ENCODE assay signal across 14 cellular contexts in the genomic region with DNA sequence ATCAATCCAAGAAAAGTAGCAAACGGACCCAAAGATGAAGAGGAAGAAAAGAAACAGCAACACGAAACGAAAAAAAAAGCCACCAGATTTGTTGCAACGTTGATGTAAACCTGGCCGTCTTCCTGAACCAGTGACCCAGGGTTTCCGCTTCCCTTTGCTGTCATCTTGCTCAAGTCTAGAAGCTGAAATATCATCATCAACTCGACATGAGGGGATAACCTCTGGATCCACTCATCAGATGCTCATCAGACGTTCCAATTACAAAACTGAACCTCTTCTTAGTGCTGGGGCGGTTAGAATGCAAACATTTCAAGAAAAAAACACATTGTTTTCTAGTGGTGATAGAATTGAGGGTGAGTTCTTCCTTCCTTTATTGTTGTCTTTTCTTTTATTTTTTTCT. TPM values are rescaled to one million over a fixed set of nuclear protein-coding genes. Genes with fewer than 3 reads are reported as not detected.
DNase-seq lines count a peak whose midpoint lies in the region; ATAC-seq, FAIRE-seq and TF ChIP-seq lines count a peak whose summit lies in the region.
"Not testable (repeated sequence)": the region's sequence is repeated elsewhere in the genome, so short reads cannot be mapped to it uniquely, and the experiment has no call there.
"Had no signal": no experiment of that assay in that cellular context is flagged by ENCODE, and none has a peak within 500 bp of the region (broad histone marks: within the 10 kb centered on the region; RNA-seq: fewer than 3 reads in every experiment).

No MANE protein-coding gene starts in this region.

- CTCF ChIA-PET in T-cell (lab: Charles Lee) = not testable (repeated sequence)
- CTCF ChIA-PET in activated CD8-positive, alpha-beta memory T cell treated with anti-CD3 and anti-CD28 coated beads, Interleukin-2, amount 10 ng/mL, durations not matched to agents 7 days and 5 days (lab: Charles Lee) = interaction anchor here (1.4 kb wide), 1 partner anchor 12 kb away, joined by 5 read pairs; no protein-coding TSS in a partner anchor

- H3K79me1 ChIP-seq in mesenchymal stem cell (replicated peaks; ENCODE audit: low read length, poor library complexity, severe bottlenecking) = not testable (repeated sequence)

- not testable (repeated sequence) for H3K4me1 ChIP-seq in astrocyte (ENCODE audit: insufficient read depth, low read length); mesenchymal stem cell (ENCODE audit: control insufficient read depth, insufficient read depth, low read depth, low read length); smooth muscle cell (ENCODE audit: low read depth)

- not testable (repeated sequence) for H3K9me3 ChIP-seq in astrocyte (ENCODE audit: insufficient read depth, low read depth, low read length); mesenchymal stem cell (ENCODE audit: control insufficient read depth, low read length); smooth muscle cell (replicated peaks; ENCODE audit: low read depth)

- H2AFZ ChIP-seq in astrocyte (ENCODE audit: low read depth, low read length); mesenchymal stem cell (ENCODE audit: low read depth, low read length): not testable (repeated sequence)
- peak overlapping the region; percentile 62 for H2AFZ ChIP-seq in smooth muscle cell (ENCODE audit: low read depth)

- ATAC-seq in GM21529 (IDR thresholded peaks at IDR 0.05; ENCODE audit: unreplicated experiment) = peak; percentile 51
- peak; percentile 62 to 99 (median 88) for ATAC-seq in T-cell (replicated peaks in 1 of 4)
- peak; percentile 83 for ATAC-seq in activated CD8-positive, alpha-beta memory T cell treated with anti-CD3 and anti-CD28 coated beads, Interleukin-2, amount 10 ng/mL, durations not matched to agents 7 days and 5 days

- H3K4me3 Mint-ChIP-seq in CD14-positive monocyte = peak overlapping the region; percentile 22 to 54
- peak overlapping the region in 2 of 3 donors; percentile 29 to 31 for H3K4me3 Mint-ChIP-seq in T-cell
- H3K4me3 Mint-ChIP-seq in activated CD8-positive, alpha-beta memory T cell treated with anti-CD3 and anti-CD28 coated beads, Interleukin-2, amount 10 ng/mL, durations not matched to agents 7 days and 5 days; astrocyte (ENCODE audit: unreplicated experiment): not testable (repeated sequence)

- intact Hi-C loops in CD14-positive monocyte (cut with micrococcal nuclease) = not testable (repeated sequence)

- not testable (repeated sequence) for H4K91ac ChIP-seq in mesenchymal stem cell (ENCODE audit: low read length)

- H2AK5ac ChIP-seq in mesenchymal stem cell (ENCODE audit: low read length, severe bottlenecking) = not testable (repeated sequence)

- not testable (repeated sequence) for H3K9ac ChIP-seq in astrocyte (ENCODE audit: low read length); mesenchymal stem cell (ENCODE audit: low read length)
- peak overlapping the region; percentile 22 for H3K9ac ChIP-seq in smooth muscle cell (ENCODE audit: low read depth)

- not testable (repeated sequence) for H3K27me3 ChIP-seq in astrocyte (ENCODE audit: insufficient read depth, low read length); mesenchymal stem cell (ENCODE audit: control insufficient read depth in 1 of 2, insufficient read depth in 1 of 2, low read length in 2 of 2); smooth muscle cell (ENCODE audit: low read depth)

- H3F3A ChIP-seq in smooth muscle cell (ENCODE audit: low read depth) = not testable (repeated sequence)

- H3K27me3 Mint-ChIP-seq in CD14-positive monocyte (ENCODE audit: low read depth in 3 of 3); T-cell; astrocyte (ENCODE audit: low read depth, unreplicated experiment): not testable (repeated sequence)
- H3K27me3 Mint-ChIP-seq in activated CD8-positive, alpha-beta memory T cell treated with anti-CD3 and anti-CD28 coated beads, Interleukin-2, amount 10 ng/mL, durations not matched to agents 7 days and 5 days = peaks cover 15% of the 10 kb centered on the region

- peak; percentile 93 for FAIRE-seq in astrocyte (lab: Jason Lieb, UNC)

- WGBS in mesenchymal stem cell = no CpG with 5 or more reads among the region's 9 CpGs
- 20% methylated on average over 4 of the region's 9 CpGs for WGBS in smooth muscle cell (ENCODE audit: low lambda C conversion rate)

- H3K4me3 ChIP-seq in astrocyte (ENCODE audit: insufficient read depth, low read depth, low read length); fibroblast of pulmonary artery (replicated peaks; ENCODE audit: low read depth, low read length); mesenchymal stem cell (ENCODE audit: insufficient read depth in 1 of 2, low read depth in 1 of 2, low read length in 2 of 2): not testable (repeated sequence)
- peak overlapping the region; percentile 23 for H3K4me3 ChIP-seq in smooth muscle cell

- not testable (repeated sequence) for H3K9me3 Mint-ChIP-seq in CD14-positive monocyte; T-cell; activated CD8-positive, alpha-beta memory T cell treated with anti-CD3 and anti-CD28 coated beads, Interleukin-2, amount 10 ng/mL, durations not matched to agents 7 days and 5 days (ENCODE audit: low read depth); astrocyte (ENCODE audit: unreplicated experiment)

- H2BK15ac ChIP-seq in mesenchymal stem cell (ENCODE audit: low read depth, poor library complexity, severe bottlenecking) = not testable (repeated sequence)

- not testable (repeated sequence) for H4K8ac ChIP-seq in mesenchymal stem cell (ENCODE audit: low read length)

- not testable (repeated sequence) for DNase-seq in CD14-positive monocyte (ENCODE audit: low spot score); T-cell; activated CD8-positive, alpha-beta memory T cell treated with anti-CD3 and anti-CD28 coated beads, Interleukin-2, amount 10 ng/mL, durations not matched to agents 7 days and 5 days; astrocyte (ENCODE audit: low read depth); smooth muscle cell (lab: John Stamatoyannopoulos, UW; ENCODE audit: unreplicated experiment)
- DNase-seq in fibroblast of pulmonary artery (ENCODE audit: low read depth) (peak; percentile 24), mesenchymal stem cell (peak; percentile 44)

- not testable (repeated sequence) for H3K14ac ChIP-seq in mesenchymal stem cell (ENCODE audit: low read length in 2 of 2)

- not testable (repeated sequence) for H3K27ac ChIP-seq in astrocyte (ENCODE audit: low read depth, low read length); mesenchymal stem cell (ENCODE audit: low read length, poor library complexity, severe bottlenecking)
- H3K27ac ChIP-seq in smooth muscle cell (ENCODE audit: low read depth) = peak overlapping the region; percentile 68

- H2BK12ac ChIP-seq in mesenchymal stem cell (ENCODE audit: low read length in 2 of 2) = not testable (repeated sequence)

- not testable (repeated sequence) for TF ChIP-seq CTCF in CD14-positive monocyte (IDR thresholded peaks at IDR 0.05); astrocyte (IDR thresholded peaks at IDR 0.05; ENCODE audit: insufficient read depth, low read depth, low read length); fibroblast of pulmonary artery (IDR thresholded peaks at IDR 0.05; ENCODE audit: low read length, missing control alignments); smooth muscle cell (IDR thresholded peaks at IDR 0.05; ENCODE audit: borderline replicate concordance, insufficient read depth, poor library complexity, severe bottlenecking)

- not testable (repeated sequence) for H3K79me2 ChIP-seq in astrocyte (ENCODE audit: insufficient read depth, low read length); smooth muscle cell (ENCODE audit: low read depth)

- not testable (repeated sequence) for H3K36me3 Mint-ChIP-seq in CD14-positive monocyte; T-cell; activated CD8-positive, alpha-beta memory T cell treated with anti-CD3 and anti-CD28 coated beads, Interleukin-2, amount 10 ng/mL, durations not matched to agents 7 days and 5 days; astrocyte (ENCODE audit: low read depth, unreplicated experiment)

- not testable (repeated sequence) for H4K20me1 ChIP-seq in astrocyte (ENCODE audit: insufficient read depth, low read length); smooth muscle cell (ENCODE audit: low read depth)

- H3K18ac ChIP-seq in mesenchymal stem cell (ENCODE audit: low read depth in 1 of 2, low read length in 2 of 2) = not testable (repeated sequence)

- H3K4ac ChIP-seq in mesenchymal stem cell (ENCODE audit: low read depth in 1 of 2, low read length in 2 of 2) = not testable (repeated sequence)

- H3K27ac Mint-ChIP-seq in CD14-positive monocyte = peak overlapping the region; percentile 81 to 89 (median 86)
- peak overlapping the region in 1 of 2 donors; percentile 61 for H3K27ac Mint-ChIP-seq in T-cell
- peak overlapping the region; percentile 54 for H3K27ac Mint-ChIP-seq in activated CD8-positive, alpha-beta memory T cell treated with anti-CD3 and anti-CD28 coated beads, Interleukin-2, amount 10 ng/mL, durations not matched to agents 7 days and 5 days
- not testable (repeated sequence) for H3K27ac Mint-ChIP-seq in astrocyte (ENCODE audit: unreplicated experiment)

- not testable (repeated sequence) for H3K23ac ChIP-seq in mesenchymal stem cell (ENCODE audit: low read length in 2 of 2)

- not testable (repeated sequence) for H3K4me2 ChIP-seq in astrocyte (ENCODE audit: low read length); mesenchymal stem cell (ENCODE audit: low read length, poor library complexity, severe bottlenecking)
- peak overlapping the region; percentile 77 for H3K4me2 ChIP-seq in smooth muscle cell

- POLR2A ChIA-PET in T-cell (lab: Charles Lee) = not testable (repeated sequence)

- peaks cover 33% of the 10 kb centered on the region for H3K4me1 Mint-ChIP-seq in CD14-positive monocyte
- peaks cover 6 to 15% (median 7%) of the 10 kb centered on the region in 3 donors for H3K4me1 Mint-ChIP-seq in T-cell
- not testable (repeated sequence) for H3K4me1 Mint-ChIP-seq in activated CD8-positive, alpha-beta memory T cell treated with anti-CD3 and anti-CD28 coated beads, Interleukin-2, amount 10 ng/mL, durations not matched to agents 7 days and 5 days
- peaks cover 15% of the 10 kb centered on the region for H3K4me1 Mint-ChIP-seq in astrocyte (ENCODE audit: low read depth, unreplicated experiment)

- not testable (repeated sequence) for H3K36me3 ChIP-seq in astrocyte (ENCODE audit: insufficient read depth, low read length); mesenchymal stem cell (ENCODE audit: control insufficient read depth in 1 of 2, insufficient read depth in 2 of 2, low read depth in 1 of 2, low read length in 2 of 2); smooth muscle cell (ENCODE audit: low read depth)

- not testable (repeated sequence) for H2BK5ac ChIP-seq in mesenchymal stem cell (ENCODE audit: low read depth, low read length, poor library complexity, severe bottlenecking)

- H2BK120ac ChIP-seq in mesenchymal stem cell (ENCODE audit: low read depth, low read length) = not testable (repeated sequence)

RNA-seq across cellular contexts. Expression of gene SLC2A14, which starts 29.1 kb away (rescaled TPM):
- polyA plus RNA-seq in CD14-positive monocyte (1 to 10 TPM in 1 of 2 donors, under 1 TPM in 1; 0.29 to 3.1 TPM), smooth muscle cell (8.1 and 19.3 TPM in 2 replicates)
- total RNA-seq in T-cell (1 to 10 TPM in 1 of 5 donors, under 1 TPM in 4; 0.10 to 2.5 (median 0.21) TPM), astrocyte (2.3 and 2.8 TPM in 2 replicates), smooth muscle cell (2.3 and 2.8 TPM in 2 replicates)
- under 1 TPM; 0.12 to 0.38 TPM for total RNA-seq in activated CD8-positive, alpha-beta memory T cell treated with anti-CD3 and anti-CD28 coated beads, Interleukin-2, amount 10 ng/mL, durations not matched to agents 7 days and 5 days
- 1.1 TPM for polyA plus RNA-seq in mesenchymal stem cell (2013, experiment 1 of 2)
- 0.96 TPM for polyA plus RNA-seq in mesenchymal stem cell (2013, experiment 2 of 2)
- total RNA-seq: esophagus mucosa; glomerular endothelial cell; SJSA1; T-helper 2 cell treated with Interferon-gamma antibody and Interleukin-4, amounts not matched to agents 100 ng/mL and 5 ng/mL, for 36 hours had no signal

RNA-seq across cellular contexts. Expression of gene NANOG, which starts 54.4 kb away (rescaled TPM):
- polyA plus RNA-seq in CD14-positive monocyte (not detected), smooth muscle cell (not detected in 2 replicates)
- total RNA-seq in T-cell (under 1 TPM in 3 of 5 donors, not detected in 2; 0.54 to 0.64 (median 0.59) TPM), astrocyte (0.16 and 0.94 TPM in 2 replicates), smooth muscle cell (not detected in 2 replicates)
- not detected for total RNA-seq in activated CD8-positive, alpha-beta memory T cell treated with anti-CD3 and anti-CD28 coated beads, Interleukin-2, amount 10 ng/mL, durations not matched to agents 7 days and 5 days
- under 0.01 TPM for polyA plus RNA-seq in mesenchymal stem cell (2013, experiment 1 of 2)
- polyA plus RNA-seq in mesenchymal stem cell (2013, experiment 2 of 2) = 0.01 TPM
- total RNA-seq: osteoblast; SJSA1; T-helper 2 cell treated with Interferon-gamma antibody and Interleukin-4, amounts not matched to agents 100 ng/mL and 5 ng/mL, for 36 hours had no signal
- polyA plus RNA-seq: A549 had no signal
